In genomic region chr12:133120385-133121191, GRCh38 we compare ENCODE assay signal across 21 cellular contexts. TPM values are rescaled to one million over a fixed set of nuclear protein-coding genes. Genes with fewer than 3 reads are reported as not detected.
A peak's percentile ranks its signal among the peaks of the same experiment; 100 is the strongest.
DNase-seq lines count a peak whose midpoint lies in the region; ATAC-seq and TF ChIP-seq lines count a peak whose summit lies in the region.
"Had no signal": no experiment of that assay in that cellular context is flagged by ENCODE, and none has a peak within 500 bp of the region (broad histone marks: within the 10 kb centered on the region; RNA-seq: fewer than 3 reads in every experiment).

No MANE protein-coding gene starts in this region.

- no peak overlapping the region for H2BK5ac ChIP-seq in IMR-90 (ENCODE audit: low read depth, low read length, poor library complexity, severe bottlenecking)

- POLR2A ChIA-PET in IMR-90 (lab: Charles Lee; ENCODE audit: unreplicated experiment) = no interaction called here

- H3K14ac ChIP-seq in IMR-90 (replicated peaks; ENCODE audit: low read depth, low read length) = no peak overlapping the region

- no peak for TF ChIP-seq POLR2A in IMR-90 (IDR thresholded peaks at IDR 0.05; ENCODE audit: low read depth, low read length)

- H3K4ac ChIP-seq in IMR-90 (ENCODE audit: low read depth, low read length) = no peak overlapping the region

- no peak overlapping the region for H4K91ac ChIP-seq in IMR-90 (ENCODE audit: insufficient read depth, low read depth, low read length)

- dilution Hi-C loops in IMR-90 (cut with HindIII; ENCODE audit: low sequenced_read_pairs, unreplicated experiment) = no loop called here

- in situ Hi-C loops in IMR-90 (cut with MboI; ENCODE audit: low sequenced_read_pairs) = no loop called here

- no peak overlapping the region for H3K4me2 ChIP-seq in IMR-90 (ENCODE audit: low read depth, low read length)

- H3K36me3 ChIP-seq in IMR-90 (ENCODE audit: control insufficient read depth, insufficient read depth, low read length) (peaks cover 19% of the 10 kb centered on the region), rectal smooth muscle tissue (ENCODE audit: control insufficient read depth, insufficient read depth, low read length) (peaks cover 23% of the 10 kb centered on the region)

- H3K4me3 ChIP-seq in IMR-90 (ENCODE audit: insufficient read depth, low read depth, low read length) = no peak overlapping the region
- H3K4me3 ChIP-seq in choroid plexus epithelial cell (ENCODE audit: low read depth, low read length) = no peak overlapping the region
- peak overlapping the region; percentile 33 for H3K4me3 ChIP-seq in rectal smooth muscle tissue (ENCODE audit: low read length)
- H3K4me3 ChIP-seq: SK-N-MC, spleen had no signal

- no peak overlapping the region for H2AFZ ChIP-seq in IMR-90 (replicated peaks; ENCODE audit: low read length, poor library complexity)

- BruUV-seq in IMR-90 (replicated peaks; lab: Mats Ljungman, UMichigan) = no TSS peak

- H3K18ac ChIP-seq in IMR-90 (ENCODE audit: low read depth, low read length) = no peak overlapping the region

- H3K27me3 ChIP-seq in IMR-90 (ENCODE audit: control insufficient read depth, insufficient read depth, low read length) = no peaks in the 10 kb centered on the region
- no peaks in the 10 kb centered on the region for H3K27me3 ChIP-seq in rectal smooth muscle tissue (ENCODE audit: control insufficient read depth, insufficient read depth, low read length)
- H3K27me3 ChIP-seq: BE2C, spleen had no signal

- H4K5ac ChIP-seq in IMR-90 (ENCODE audit: low read depth, low read length) = no peak overlapping the region

- H3K9me1 ChIP-seq in IMR-90 (ENCODE audit: insufficient read depth, low read length) = no peaks in the 10 kb centered on the region

- H4K8ac ChIP-seq in IMR-90 (ENCODE audit: low read depth in 2 of 2, low read length in 2 of 2) = no peak overlapping the region

- H3K4me1 ChIP-seq in IMR-90 (ENCODE audit: control insufficient read depth, insufficient read depth, low read length) = no peaks in the 10 kb centered on the region
- no peaks in the 10 kb centered on the region for H3K4me1 ChIP-seq in rectal smooth muscle tissue (ENCODE audit: control insufficient read depth, insufficient read depth, low read length)
- H3K4me1 ChIP-seq: BE2C, spleen had no signal

- no peak overlapping the region for H2BK15ac ChIP-seq in IMR-90 (ENCODE audit: low read depth, low read length)

- no peak overlapping the region for H3K27ac ChIP-seq in IMR-90 (ENCODE audit: insufficient read depth, low read length)
- H3K27ac ChIP-seq in rectal smooth muscle tissue (ENCODE audit: low read depth, low read length) = no peak overlapping the region
- H3K27ac ChIP-seq: SK-N-MC, spleen had no signal

- no peak overlapping the region for H2AK9ac ChIP-seq in IMR-90 (replicated peaks; ENCODE audit: low read depth, low read length, poor library complexity)

- no peak overlapping the region for H2BK120ac ChIP-seq in IMR-90 (ENCODE audit: low read depth, low read length)

- H2AK5ac ChIP-seq in IMR-90 (ENCODE audit: low read depth, low read length) = no peak overlapping the region

- no peak overlapping the region for H3K23ac ChIP-seq in IMR-90 (ENCODE audit: low read depth, low read length)

- CTCF ChIA-PET in IMR-90 (lab: Yijun Ruan, JAX) = no interaction called here

- ATAC-seq in IMR-90 (ENCODE audit: low read depth) = no peak
- ATAC-seq: activated CD4-positive, CD25-positive, alpha-beta regulatory T cell treated with anti-CD3 and anti-CD28 coated beads, Interleukin-2, amount 50 U/mL, for 24 hours; activated CD8-positive, alpha-beta memory T cell treated with anti-CD3 and anti-CD28 coated beads, Interleukin-2, amount 10 ng/mL, durations not matched to agents 7 days and 5 days; activated T-helper 17 cell treated with anti-CD3 and anti-CD28 coated beads, Interleukin-2, amount 50 U/mL, for 72 hours had no signal

- no peaks in the 10 kb centered on the region for H4K20me1 ChIP-seq in IMR-90 (ENCODE audit: insufficient read depth, low read length)

- H3K79me1 ChIP-seq in IMR-90 (ENCODE audit: low read depth in 1 of 2, low read length in 2 of 2) = peaks cover 0 to 3% of the 10 kb centered on the region in 2 experiments; a peak in 1 of 4 replicates

- peaks cover 76% of the 10 kb centered on the region for H3K9me3 ChIP-seq in IMR-90 (ENCODE audit: control insufficient read depth, insufficient read depth, low read length)

- intact Hi-C loops in IMR-90 (cut with micrococcal nuclease) = no loop called here

- H2BK20ac ChIP-seq in IMR-90 (ENCODE audit: low read depth, low read length) = no peak overlapping the region

- H3K9ac ChIP-seq in IMR-90 (ENCODE audit: low read depth, low read length) = no peak overlapping the region
- H3K9ac ChIP-seq in rectal smooth muscle tissue (ENCODE audit: low read length) = no peak overlapping the region

- TF ChIP-seq RAD21 in IMR-90 (IDR thresholded peaks at IDR 0.05; ENCODE audit: low read length) = no peak

- no CpG with 5 or more reads among the region's 3 CpGs for WGBS in IMR-90 (ENCODE audit: extremely low coverage in 2 of 2, insufficient read length in 1 of 2), 2 experiments

- DNase-seq in DMS53 (lab: John Stamatoyannopoulos, UW) = peak; percentile 44
- DNase-seq in IMR-90 = no peak
- DNase-seq in choroid plexus epithelial cell (ENCODE audit: low read depth) = peak; percentile 2
- DNase-seq in HK-2 (ENCODE audit: unreplicated experiment) = no peak
- no peak for DNase-seq in cerebellar cortex (ENCODE audit: low spot score)
- DNase-seq in mucosa of gallbladder (ENCODE audit: low spot score) = no peak
- DNase-seq: activated CD8-positive, alpha-beta memory T cell treated with anti-CD3 and anti-CD28 coated beads, Interleukin-2, amount 10 ng/mL, durations not matched to agents 7 days and 5 days; BE2C; cerebellar nuclear complex; DMS79; foreskin fibroblast; hippocampal formation; kidney; NCI-H2081; NCI-H524 treated with DMSO at 0.1 percent for 48 hours; posterior cingulate gyrus; spleen had no signal

- TF ChIP-seq CTCF in IMR-90 (conservative IDR thresholded peaks at IDR 0.05; ENCODE audit: low read depth, low read length) = no peak
- TF ChIP-seq CTCF in choroid plexus epithelial cell (conservative IDR thresholded peaks at IDR 0.05; ENCODE audit: low read depth, low read length) = no peak

- no peak overlapping the region for H3K56ac ChIP-seq in IMR-90 (ENCODE audit: extremely low read depth, insufficient read depth, low read length)

TF ChIP-seq in IMR-90, 13 proteins besides CTCF, POLR2A, EP300 and RAD21:
- TF ChIP-seq CEBPB (IDR thresholded peaks at IDR 0.05; ENCODE audit: low read depth, low read length) (no peak), MAFK (IDR thresholded peaks at IDR 0.05; ENCODE audit: low read depth, low read length) (peak; percentile 33; the same call in 1 of the 2 replicates)

RNA-seq across cellular contexts. Expression of gene ZNF891, which starts 9.5 kb away (rescaled TPM):
- total RNA-seq in IMR-90 (2012; rRNA removed) = 0.36 and 0.56 TPM in 2 replicates
- polyA plus RNA-seq in IMR-90 (2012; rRNA removed) = 0.17 and 0.26 TPM in 2 replicates
- 0.03 and 0.05 TPM in 2 replicates for polyA plus RNA-seq in IMR-90 (2012; cell fraction: cytosol; rRNA removed)
- polyA plus RNA-seq in IMR-90 (2012; cell fraction: nucleus; rRNA removed; ENCODE audit: low replicate concordance) = 0.15 and 0.96 TPM in 2 replicates
- total RNA-seq in mucosa of gallbladder = 2.6 TPM

RNA-seq across cellular contexts. Expression of gene ZNF10, which starts 9.8 kb away (rescaled TPM):
- total RNA-seq in IMR-90 (2012; rRNA removed) = 5.3 and 6.1 TPM in 2 replicates
- 3.3 and 4.1 TPM in 2 replicates for polyA plus RNA-seq in IMR-90 (2012; rRNA removed)
- 1.3 and 1.7 TPM in 2 replicates for polyA plus RNA-seq in IMR-90 (2012; cell fraction: cytosol; rRNA removed)
- 4.3 and 21.3 TPM in 2 replicates for polyA plus RNA-seq in IMR-90 (2012; cell fraction: nucleus; rRNA removed; ENCODE audit: low replicate concordance)
- 12.3 TPM for total RNA-seq in mucosa of gallbladder

RNA-seq across cellular contexts. Expression of gene ZNF140, which starts 39.9 kb away (rescaled TPM):
- total RNA-seq in IMR-90 (2012; rRNA removed) (20.8 and 25.8 TPM in 2 replicates), mucosa of gallbladder (17.5 TPM)
- polyA plus RNA-seq in IMR-90 (2012; rRNA removed) = 8.3 and 9.0 TPM in 2 replicates
- 1.9 and 5.5 TPM in 2 replicates for polyA plus RNA-seq in IMR-90 (2012; cell fraction: cytosol; rRNA removed)
- polyA plus RNA-seq in IMR-90 (2012; cell fraction: nucleus; rRNA removed; ENCODE audit: low replicate concordance) = 3.7 and 24.7 TPM in 2 replicates

Comparison
In these comparisons a context has a peak if more than half of its experiments do, and no peak if none do; other contexts are left out.
1. DNase-seq: peak in DMS53 (single experiment) and choroid plexus epithelial cell (single experiment); none in IMR-90 (single experiment), HK-2 (single experiment), cerebellar cortex (single experiment) and mucosa of gallbladder (single experiment).